Comparison of ENCODE assay signal across 1 cellular context in genomic region chr1:35559317-35559944, GRCh38.
TF ChIP-seq lines count a peak whose summit lies in the region.

No MANE protein-coding gene starts in this region.

TF ChIP-seq in HEK293, 187 proteins besides CTCF, POLR2A, EP300 and RAD21 (continued from another document):
- TF ChIP-seq PATZ1 (tag by site-specific recombination; IDR thresholded peaks at IDR 0.05) (peak; percentile 71), ZNF626 (tag by site-specific recombination; IDR thresholded peaks at IDR 0.05) (no peak), ZNF423 (tag by site-specific recombination; IDR thresholded peaks at IDR 0.05) (no peak)
TF ChIP-seq in HEK293: peak in this region for 5.
